11 cellular contexts compared by ENCODE assay signal in the genomic region with DNA sequence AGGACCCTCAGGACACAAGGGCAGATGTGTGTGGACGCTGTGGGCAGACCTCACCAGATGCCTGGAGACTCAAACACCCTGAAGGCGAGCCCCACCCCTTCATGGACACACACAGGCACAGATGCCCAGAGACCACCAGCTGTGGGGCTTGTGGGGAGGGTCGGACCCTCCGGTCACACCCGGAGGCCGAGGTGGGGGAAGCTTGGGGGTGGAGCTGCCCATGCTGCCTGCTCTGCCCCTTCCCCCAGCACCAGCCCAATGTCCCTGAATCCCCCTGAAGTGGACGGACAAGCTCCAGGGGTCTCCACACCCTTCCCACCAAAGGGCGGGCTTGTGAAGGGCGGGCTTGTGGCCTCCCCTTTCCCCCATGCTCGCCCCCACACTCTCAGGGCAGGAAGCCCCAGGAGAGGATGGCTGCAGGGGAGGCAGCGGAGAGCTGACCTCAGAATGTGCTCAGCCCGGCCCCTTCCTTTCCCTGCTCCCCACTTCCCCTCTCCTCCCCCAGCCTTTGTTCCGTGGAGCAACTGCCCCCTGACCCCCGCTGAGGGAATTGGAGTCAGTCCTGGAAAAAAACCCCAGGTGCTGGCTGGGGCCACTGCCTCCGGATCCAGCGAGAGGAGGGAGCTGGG. TPM values are rescaled to one million over a fixed set of nuclear protein-coding genes. Genes with fewer than 3 reads are reported as not detected.
DNase-seq lines count a peak whose midpoint lies in the region; ATAC-seq and TF ChIP-seq lines count a peak whose summit lies in the region.
"Had no signal": no experiment of that assay in that cellular context is flagged by ENCODE, and none has a peak within 500 bp of the region (broad histone marks: within the 10 kb centered on the region; RNA-seq: fewer than 3 reads in every experiment).

No MANE protein-coding gene starts in this region.

- no peaks in the 10 kb centered on the region for H4K20me1 ChIP-seq in hepatocyte (ENCODE audit: insufficient read depth, poor library complexity, severe bottlenecking)

- no peak overlapping the region for H3K27ac Mint-ChIP-seq in WTC11
- H3K27ac Mint-ChIP-seq in CD8-positive, alpha-beta T cell = no peak overlapping the region

- TF ChIP-seq CTCF in HEK293 (tag by site-specific recombination; IDR thresholded peaks at IDR 0.05) (no peak), WTC11 (IDR thresholded peaks at IDR 0.05) (no peak), gastrocnemius medialis (IDR thresholded peaks at IDR 0.05 in 4 of 5, conservative IDR thresholded peaks at IDR 0.05 in 1 of 5) (no peak), hepatocyte (IDR thresholded peaks at IDR 0.05; ENCODE audit: poor library complexity) (no peak)
- TF ChIP-seq CTCF in CD8-positive, alpha-beta T cell (IDR thresholded peaks at IDR 0.05) = no peak

- in situ Hi-C loops in gastrocnemius medialis (cut with MboI; ENCODE audit: low sequenced_read_pairs in 4 of 4) = no loop called here

- no peaks in the 10 kb centered on the region for H3K9me2 ChIP-seq in hepatocyte (replicated peaks; ENCODE audit: insufficient read depth)

- intact Hi-C loops in gastrocnemius medialis (cut with DNase I; ENCODE audit: low total_unique reads) = no loop called here
- intact Hi-C loops in CD8-positive, alpha-beta T cell (cut with DNase I, micrococcal nuclease) = no loop called here

- WGBS in hepatocyte (ENCODE audit: low lambda C conversion rate, missing lambda C conversion rate) = 41% methylated on average over 9 of the region's 16 CpGs

- H3K9ac ChIP-seq in iPS-15b (ENCODE audit: low read depth, low read length) = no peak overlapping the region

- H3K9me3 ChIP-seq in HEK293 (ENCODE audit: control insufficient read depth, insufficient read depth, low read depth, low read length) (no peaks in the 10 kb centered on the region), iPS-15b (ENCODE audit: control insufficient read depth, insufficient read depth, low read length) (no peaks in the 10 kb centered on the region), gastrocnemius medialis (no peaks in the 10 kb centered on the region), hepatocyte (ENCODE audit: low read depth) (no peaks in the 10 kb centered on the region)
- H3K9me3 ChIP-seq in CD8-positive, alpha-beta T cell (ENCODE audit: low read length) = no peaks in the 10 kb centered on the region
- H3K9me3 ChIP-seq: colonic mucosa had no signal

- TF ChIP-seq POLR2A in gastrocnemius medialis (IDR thresholded peaks at IDR 0.05) = no peak

- H3K9me3 Mint-ChIP-seq in WTC11 = no peaks in the 10 kb centered on the region
- H3K9me3 Mint-ChIP-seq in CD8-positive, alpha-beta T cell = no peaks in the 10 kb centered on the region

- peaks cover 24% of the 10 kb centered on the region for H3K4me1 Mint-ChIP-seq in WTC11
- peaks cover 10% of the 10 kb centered on the region for H3K4me1 Mint-ChIP-seq in CD8-positive, alpha-beta T cell (ENCODE audit: low read depth)

- H3K36me3 ChIP-seq in HEK293 (ENCODE audit: control insufficient read depth in 2 of 2, insufficient read depth in 1 of 2, low read length in 2 of 2) (no peaks in the 10 kb centered on the region), iPS-15b (ENCODE audit: control insufficient read depth, insufficient read depth, low read length) (no peaks in the 10 kb centered on the region), gastrocnemius medialis (no peaks in the 10 kb centered on the region), hepatocyte (replicated peaks; ENCODE audit: insufficient read depth, low read depth) (no peaks in the 10 kb centered on the region)
- no peaks in the 10 kb centered on the region for H3K36me3 ChIP-seq in CD8-positive, alpha-beta T cell (ENCODE audit: insufficient read depth, low read length)
- H3K36me3 ChIP-seq: colonic mucosa had no signal

- H3K36me3 Mint-ChIP-seq in WTC11 = no peaks in the 10 kb centered on the region
- no peaks in the 10 kb centered on the region for H3K36me3 Mint-ChIP-seq in CD8-positive, alpha-beta T cell

- H3K27ac ChIP-seq in HEK293 (ENCODE audit: extremely low read depth, low read depth, low read length) (no peak overlapping the region), gastrocnemius medialis (peak overlapping the region; percentile 81 to 92 (median 86)), hepatocyte (no peak overlapping the region)
- no peak overlapping the region for H3K27ac ChIP-seq in CD8-positive, alpha-beta T cell (ENCODE audit: low read depth, low read length)
- H3K27ac ChIP-seq: colonic mucosa, SK-N-MC had no signal

- POLR2A ChIA-PET in HEK293 (lab: Yijun Ruan, JAX) = interaction anchor here (1.2 kb wide), 1 partner anchor 18 kb away, joined by 4 read pairs; a partner anchor contains a TSS
- POLR2A ChIA-PET in WTC11 (lab: Charles Lee) = interaction anchor here (1.1 to 1.6 kb wide), 5 partner anchors 8 to 72 kb away, joined by 5 to 22 read pairs (median 7); a partner anchor contains a TSS
- POLR2A ChIA-PET in CD8-positive, alpha-beta T cell (lab: Charles Lee) = no interaction called here

- H3K27me3 ChIP-seq in iPS-15b (ENCODE audit: control insufficient read depth, insufficient read depth, low read length) = no peaks in the 10 kb centered on the region
- no peaks in the 10 kb centered on the region for H3K27me3 ChIP-seq in gastrocnemius medialis
- H3K27me3 ChIP-seq in CD8-positive, alpha-beta T cell (ENCODE audit: insufficient read depth, low read length) = peaks cover 18% of the 10 kb centered on the region
- no peaks in the 10 kb centered on the region for H3K27me3 ChIP-seq in hepatocyte

- no peak overlapping the region for H3K4me2 ChIP-seq in hepatocyte

- H3K79me2 ChIP-seq in hepatocyte = no peaks in the 10 kb centered on the region

- DNase-seq in WTC11 (ENCODE audit: low spot score) = peak; percentile 75
- no peak for DNase-seq in gastrocnemius medialis
- no peak for DNase-seq in CD8-positive, alpha-beta T cell
- DNase-seq in NCI-H82 (lab: John Stamatoyannopoulos, UW) = no peak
- no peak for DNase-seq in hepatocyte (ENCODE audit: low spot score)
- no peak for DNase-seq in NCI-H1092 treated with DMSO at 0.1 percent for 48 hours (lab: John Stamatoyannopoulos, UW)
- DNase-seq: activated CD8-positive, alpha-beta memory T cell treated with anti-CD3 and anti-CD28 coated beads, Interleukin-2, amount 50 U/mL, for 48 hours; colonic mucosa had no signal

- H3K4me3 ChIP-seq in HEK293 (ENCODE audit: low read depth, low read length) (no peak overlapping the region), iPS-15b (ENCODE audit: low read depth, low read length) (peak overlapping the region; percentile 45), gastrocnemius medialis (peak overlapping the region in 3 of 4 donors; percentile 13 to 29 (median 20)), hepatocyte (no peak overlapping the region)
- no peak overlapping the region for H3K4me3 ChIP-seq in CD8-positive, alpha-beta T cell (ENCODE audit: low read depth, low read length)
- H3K4me3 ChIP-seq: colonic mucosa, SK-N-MC had no signal

- H3K4me1 ChIP-seq in HEK293 (ENCODE audit: control insufficient read depth, insufficient read depth, low read length) = no peaks in the 10 kb centered on the region
- peaks cover 16% of the 10 kb centered on the region for H3K4me1 ChIP-seq in iPS-15b (ENCODE audit: control insufficient read depth, insufficient read depth, low read length)
- peaks cover 25 to 26% of the 10 kb centered on the region in 2 donors for H3K4me1 ChIP-seq in gastrocnemius medialis
- H3K4me1 ChIP-seq in CD8-positive, alpha-beta T cell (ENCODE audit: insufficient read depth, low read length) = peaks cover 38% of the 10 kb centered on the region
- H3K4me1 ChIP-seq in hepatocyte (ENCODE audit: insufficient read depth) = peaks cover 19% of the 10 kb centered on the region
- H3K4me1 ChIP-seq: colonic mucosa had no signal

- no peaks in the 10 kb centered on the region; the same call in none of the 2 replicates for H3K27me3 Mint-ChIP-seq in WTC11 (ENCODE audit: low read depth)
- peaks cover 34% of the 10 kb centered on the region for H3K27me3 Mint-ChIP-seq in CD8-positive, alpha-beta T cell (ENCODE audit: low read depth)

- H3K4me3 Mint-ChIP-seq in WTC11 = no peak overlapping the region
- H3K4me3 Mint-ChIP-seq in CD8-positive, alpha-beta T cell = no peak overlapping the region

- ATAC-seq in WTC11 = peak; percentile 67
- ATAC-seq in gastrocnemius medialis = peak; percentile 16 to 27
- no peak for ATAC-seq in CD8-positive, alpha-beta T cell

- CTCF ChIA-PET in HEK293 (lab: Yijun Ruan, JAX) = no interaction called here
- CTCF ChIA-PET in WTC11 (lab: Charles Lee) = interaction anchor here (0.7 to 3.0 kb wide), 12 partner anchors 9 to 309 kb away, joined by 3 to 19 read pairs (median 8); a partner anchor contains a TSS
- CTCF ChIA-PET in CD8-positive, alpha-beta T cell (lab: Charles Lee) = no interaction called here

- H2AFZ ChIP-seq in hepatocyte = no peak overlapping the region

TF ChIP-seq in HEK293, 187 proteins besides CTCF, POLR2A, EP300 and RAD21:
- TF ChIP-seq GLIS2 (tag by site-specific recombination; IDR thresholded peaks at IDR 0.05) (peak; percentile 34), ZNF623 (tag by site-specific recombination; IDR thresholded peaks at IDR 0.05) (no peak), SP2 (tag by site-specific recombination; IDR thresholded peaks at IDR 0.05) (0 out of 2 replicates have a peak, but pooled peaks have one; percentile 11)
TF ChIP-seq in HEK293: peak in this region for 2.

TF ChIP-seq in WTC11, 78 proteins besides CTCF, POLR2A, EP300 and RAD21 (continues in another document):
- 0 out of 2 replicates have a peak, but pooled peaks have one; percentile 41 for TF ChIP-seq SP1 (CRISPR knock-in tag; conservative IDR thresholded peaks at IDR 0.05)
- peak; percentile 86; the same call in 1 of the 2 replicates for TF ChIP-seq ZNF423 (CRISPR knock-in tag; IDR thresholded peaks at IDR 0.05)
- TF ChIP-seq, protein P1, sequence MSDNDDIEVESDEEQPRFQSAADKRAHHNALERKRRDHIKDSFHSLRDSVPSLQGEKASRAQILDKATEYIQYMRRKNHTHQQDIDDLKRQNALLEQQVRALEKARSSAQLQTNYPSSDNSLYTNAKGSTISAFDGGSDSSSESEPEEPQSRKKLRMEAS (CRISPR knock-in tag; IDR thresholded peaks at IDR 0.05) = peak; percentile 68
- no peak for TF ChIP-seq NFE2L1 (CRISPR knock-in tag; IDR thresholded peaks at IDR 0.05)

RNA-seq across cellular contexts. Expression of a gene that starts 13.8 kb away (rescaled TPM):
- total RNA-seq in WTC11 (2021) = 0.11 TPM in 1 of 3 replicates, not detected in the others
- total RNA-seq in gastrocnemius medialis = not detected
- not detected for total RNA-seq in CD8-positive, alpha-beta T cell
- total RNA-seq in hepatocyte = not detected in 2 replicates
- polyA plus RNA-seq in hepatocyte = 0.68 and 0.95 TPM in 2 replicates
- total RNA-seq: colonic mucosa had no signal

RNA-seq across cellular contexts. Expression of a gene that starts 16.4 kb away (rescaled TPM):
- total RNA-seq in WTC11 (2021) = 18.9 to 20.1 TPM (median 20.1 TPM) in 3 replicates
- total RNA-seq in gastrocnemius medialis = 1 to 10 TPM; 4.3 to 7.1 (median 5.6) TPM
- not detected for total RNA-seq in CD8-positive, alpha-beta T cell
- 4.0 and 5.2 TPM in 2 replicates for total RNA-seq in hepatocyte
- 2.0 and 3.2 TPM in 2 replicates for polyA plus RNA-seq in hepatocyte

RNA-seq across cellular contexts. Expression of a gene that starts 17.6 kb away (rescaled TPM):
- total RNA-seq in WTC11 (2021) (80.8 to 87.2 TPM (median 85.6 TPM) in 3 replicates), gastrocnemius medialis (10 to 100 TPM; 57.7 to 92.4 (median 59.8) TPM), hepatocyte (83.2 and 86.2 TPM in 2 replicates)
- total RNA-seq in CD8-positive, alpha-beta T cell = 10 to 100 TPM; 18.7 to 19.4 TPM
- polyA plus RNA-seq in hepatocyte = 93.8 and 98.1 TPM in 2 replicates

RNA-seq across cellular contexts. Expression of a gene that starts 47.4 kb away (rescaled TPM):
- total RNA-seq in WTC11 (2021) = 28.5 to 31.5 TPM (median 29.6 TPM) in 3 replicates
- total RNA-seq in gastrocnemius medialis = 10 to 100 TPM; 18.5 to 26.4 (median 22.5) TPM
- 10 to 100 TPM; 24.3 TPM for total RNA-seq in CD8-positive, alpha-beta T cell
- total RNA-seq in hepatocyte = 34.0 and 39.6 TPM in 2 replicates
- 6.6 and 10.2 TPM in 2 replicates for polyA plus RNA-seq in hepatocyte

Comparison
In these comparisons a context has a peak if more than half of its experiments do, and no peak if none do; other contexts are left out.
1. H3K27ac ChIP-seq: peak in gastrocnemius medialis (4 of 4); none in HEK293 (single experiment), CD8-positive, alpha-beta T cell (single experiment) and hepatocyte (single experiment).
2. H3K4me3 ChIP-seq: peak in iPS-15b (single experiment) and gastrocnemius medialis (3 of 4); none in HEK293 (single experiment), CD8-positive, alpha-beta T cell (single experiment) and hepatocyte (single experiment).